In genomic region chr2:233556756-233557736, GRCh38 we compare ENCODE assay signal across 9 cellular contexts. TPM values are rescaled to one million over a fixed set of nuclear protein-coding genes. Genes with fewer than 3 reads are reported as not detected.
DNase-seq lines count a peak whose midpoint lies in the region; ATAC-seq and TF ChIP-seq lines count a peak whose summit lies in the region.
"Had no signal": no experiment of that assay in that cellular context is flagged by ENCODE, and none has a peak within 500 bp of the region (broad histone marks: within the 10 kb centered on the region; RNA-seq: fewer than 3 reads in every experiment).

No MANE protein-coding gene starts in this region.

- H3K4me1 Mint-ChIP-seq in central memory CD8-positive, alpha-beta T cell: peaks cover 6% of the 10 kb centered on the region

- no peak for TF ChIP-seq CTCF in GM12865 (IDR thresholded peaks at IDR 0.05; ENCODE audit: insufficient read depth, low read depth, low read length, missing control alignments)

- H3K36me3 Mint-ChIP-seq in central memory CD8-positive, alpha-beta T cell (ENCODE audit: insufficient read depth): peaks cover 21% of the 10 kb centered on the region

- H3K27ac Mint-ChIP-seq in central memory CD8-positive, alpha-beta T cell (ENCODE audit: low read depth): peak overlapping the region; percentile 71

- no peak for ATAC-seq in central memory CD8-positive, alpha-beta T cell (replicated peaks; ENCODE audit: extremely low read depth, poor library complexity, severe bottlenecking)
- no peak for ATAC-seq in HG02623 (IDR thresholded peaks at IDR 0.05; ENCODE audit: unreplicated experiment)
- ATAC-seq in HG02610 (IDR thresholded peaks at IDR 0.05; ENCODE audit: unreplicated experiment): no peak

- H3K27me3 Mint-ChIP-seq in central memory CD8-positive, alpha-beta T cell: no peaks in the 10 kb centered on the region

- no peak overlapping the region for H3K4me3 ChIP-seq in GM12865 (ENCODE audit: low read depth, low read length)
- H3K4me3 ChIP-seq: esophagus muscularis mucosa had no signal

- H3K4me3 Mint-ChIP-seq in central memory CD8-positive, alpha-beta T cell: no peak overlapping the region

- no peaks in the 10 kb centered on the region for H3K9me3 Mint-ChIP-seq in central memory CD8-positive, alpha-beta T cell

- DNase-seq in GM12865 (ENCODE audit: low read depth) (peak; percentile 7), NOMO-1 treated with DMSO at 0.1 percent for 48 hours (lab: John Stamatoyannopoulos, UW; ENCODE audit: unreplicated experiment) (peak; percentile 57), renal cortical epithelial cell (ENCODE audit: low read depth) (peak; percentile 91), NCI-H524 (lab: John Stamatoyannopoulos, UW) (no peak), NCI-H1105 treated with DMSO at 0.1 percent for 48 hours (lab: John Stamatoyannopoulos, UW) (no peak)
- no peak for DNase-seq in central memory CD8-positive, alpha-beta T cell (ENCODE audit: low spot score in 2 of 2)

RNA-seq across cellular contexts. Expression of gene USP40, which starts 9.5 kb away (rescaled TPM):
- 29.3 and 41.9 TPM in 2 replicates for total RNA-seq in renal cortical epithelial cell

Comparison
In these comparisons a context has a peak if more than half of its experiments do, and no peak if none do; other contexts are left out.
1. DNase-seq: peak in GM12865 (single experiment), NOMO-1 treated with DMSO at 0.1 percent for 48 hours (single experiment) and renal cortical epithelial cell (single experiment); none in central memory CD8-positive, alpha-beta T cell (0 of 2), NCI-H524 (0 of 2) and NCI-H1105 treated with DMSO at 0.1 percent for 48 hours (single experiment).